In genomic region chr10:46106410-46107255, GRCh38 we compare ENCODE assay signal across 8 cellular contexts.
DNase-seq lines count a peak whose midpoint lies in the region; ATAC-seq and TF ChIP-seq lines count a peak whose summit lies in the region.

No MANE protein-coding gene starts in this region.

- peak; percentile 96 for ATAC-seq in HG02870 (IDR thresholded peaks at IDR 0.05; ENCODE audit: unreplicated experiment)
- ATAC-seq in activated CD8-positive, alpha-beta memory T cell treated with anti-CD3 and anti-CD28 coated beads, Interleukin-2, amount 10 ng/mL, durations not matched to agents 7 days and 5 days: peak; percentile 97

- H3K9me3 ChIP-seq in esophagus (ENCODE audit: control insufficient read depth in 2 of 2, insufficient read depth in 1 of 2, low read depth in 1 of 2, low read length in 1 of 2) (no peaks in the 10 kb centered on the region), mononuclear cell (ENCODE audit: low read depth, low read length) (no peaks in the 10 kb centered on the region)

- no peaks in the 10 kb centered on the region for H3K36me3 ChIP-seq in esophagus (ENCODE audit: control insufficient read depth in 2 of 2, insufficient read depth in 2 of 2, low read length in 1 of 2)

- CTCF ChIA-PET in activated CD8-positive, alpha-beta memory T cell treated with anti-CD3 and anti-CD28 coated beads, Interleukin-2, amount 10 ng/mL, durations not matched to agents 7 days and 5 days (lab: Charles Lee): interaction anchor here (0.6 to 1.5 kb wide), 4 partner anchors 78 to 1274 kb away, joined by 3 read pairs; no protein-coding TSS in a partner anchor

- peak; percentile 35 for DNase-seq in 8988T
- DNase-seq in GM12864 (ENCODE audit: low read depth): no peak
- peak; percentile 38 for DNase-seq in NCI-H1694 treated with DMSO at 0.1 percent for 48 hours (lab: John Stamatoyannopoulos, UW)
- DNase-seq in activated CD8-positive, alpha-beta memory T cell treated with anti-CD3 and anti-CD28 coated beads, Interleukin-2, amount 10 ng/mL, durations not matched to agents 7 days and 5 days: peak; percentile 65
- peak; percentile 43 for DNase-seq in superior temporal gyrus (ENCODE audit: extremely low spot score)

- H3K4me1 Mint-ChIP-seq in activated CD8-positive, alpha-beta memory T cell treated with anti-CD3 and anti-CD28 coated beads, Interleukin-2, amount 10 ng/mL, durations not matched to agents 7 days and 5 days: peaks cover 14% of the 10 kb centered on the region

- peak overlapping the region; percentile 71 for H3K27ac Mint-ChIP-seq in activated CD8-positive, alpha-beta memory T cell treated with anti-CD3 and anti-CD28 coated beads, Interleukin-2, amount 10 ng/mL, durations not matched to agents 7 days and 5 days

- H3K4me3 Mint-ChIP-seq in activated CD8-positive, alpha-beta memory T cell treated with anti-CD3 and anti-CD28 coated beads, Interleukin-2, amount 10 ng/mL, durations not matched to agents 7 days and 5 days: peak overlapping the region; percentile 74

- H3K9me3 Mint-ChIP-seq in activated CD8-positive, alpha-beta memory T cell treated with anti-CD3 and anti-CD28 coated beads, Interleukin-2, amount 10 ng/mL, durations not matched to agents 7 days and 5 days (ENCODE audit: low read depth): no peaks in the 10 kb centered on the region

- H3K36me3 Mint-ChIP-seq in activated CD8-positive, alpha-beta memory T cell treated with anti-CD3 and anti-CD28 coated beads, Interleukin-2, amount 10 ng/mL, durations not matched to agents 7 days and 5 days: no peaks in the 10 kb centered on the region

- H3K27me3 ChIP-seq in esophagus (ENCODE audit: control insufficient read depth in 1 of 2, insufficient read depth in 2 of 2, low read length in 2 of 2) (no peaks in the 10 kb centered on the region), mononuclear cell (ENCODE audit: insufficient read depth, low read length) (peaks cover 6% of the 10 kb centered on the region)

- no peak overlapping the region for H3K27ac ChIP-seq in esophagus (ENCODE audit: low read depth in 2 of 2, low read length in 1 of 2)

- H3K27me3 Mint-ChIP-seq in activated CD8-positive, alpha-beta memory T cell treated with anti-CD3 and anti-CD28 coated beads, Interleukin-2, amount 10 ng/mL, durations not matched to agents 7 days and 5 days: peaks cover 17% of the 10 kb centered on the region

- H3K4me1 ChIP-seq in esophagus (ENCODE audit: control insufficient read depth in 2 of 2, insufficient read depth in 2 of 2, low read length in 1 of 2) (no peaks in the 10 kb centered on the region), mononuclear cell (ENCODE audit: insufficient read depth, low read length) (peaks cover 10% of the 10 kb centered on the region)

- H3K4me3 ChIP-seq in GM12864 (ENCODE audit: low read depth, low read length) (peak overlapping the region; percentile 32), esophagus (ENCODE audit: low read depth in 1 of 2, low read length in 2 of 2) (peak overlapping the region; percentile 11 to 63), mononuclear cell (ENCODE audit: low read length) (peak overlapping the region; percentile 47)

- no peak for TF ChIP-seq CTCF in GM12864 (IDR thresholded peaks at IDR 0.05; ENCODE audit: low read depth, low read length, missing control alignments)

- WGBS in esophagus, 2 donors: 3 to 5% methylated on average over 30 to 55 of the region's 55 CpGs
